ENCODE assay signal across 14 cellular contexts in the genomic region with DNA sequence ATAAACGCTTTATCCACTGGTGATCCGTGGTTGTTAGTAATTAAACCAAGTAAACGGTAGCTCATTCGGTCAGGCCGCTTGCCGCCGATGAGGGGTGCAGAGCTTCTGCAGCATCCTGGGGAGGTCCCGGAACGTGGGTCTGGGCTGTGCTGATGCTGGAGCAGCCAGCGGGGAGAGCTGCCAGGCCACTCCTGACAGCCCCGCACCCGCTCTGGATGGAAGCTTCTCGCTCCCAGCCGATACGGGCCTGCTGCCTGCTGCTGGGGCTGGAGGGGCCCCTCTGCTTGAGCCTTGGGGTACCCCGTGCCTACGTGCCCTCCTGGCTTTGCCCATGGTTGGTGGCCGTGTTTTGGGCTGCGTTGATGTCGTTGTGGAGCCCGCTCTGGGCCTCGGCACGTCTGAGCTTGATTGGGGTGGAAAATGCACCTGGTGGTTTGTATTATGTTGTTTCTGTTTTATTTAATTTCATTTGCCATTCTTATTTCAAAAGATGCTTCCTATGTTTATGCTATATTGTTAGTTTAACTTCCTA. TPM values are rescaled to one million over a fixed set of nuclear protein-coding genes. Genes with fewer than 3 reads are reported as not detected.
DNase-seq lines count a peak whose midpoint lies in the region; ATAC-seq, FAIRE-seq and TF ChIP-seq lines count a peak whose summit lies in the region.
"Had no signal": no experiment of that assay in that cellular context is flagged by ENCODE, and none has a peak within 500 bp of the region (broad histone marks: within the 10 kb centered on the region; RNA-seq: fewer than 3 reads in every experiment).

No MANE protein-coding gene starts in this region.

- 80 to 91% methylated on average over 18 to 19 of the region's 23 CpGs for WGBS in upper lobe of left lung, 2 donors
- WGBS in SK-N-SH (ENCODE audit: low lambda C conversion rate) = 97% methylated on average over 19 of the region's 23 CpGs

- H3K79me2 ChIP-seq in SK-N-SH (ENCODE audit: insufficient read depth) = peaks cover 27% of the 10 kb centered on the region; the same call in 1 of the 2 replicates

- TF ChIP-seq EP300 in upper lobe of left lung (IDR thresholded peaks at IDR 0.05) (no peak), SK-N-SH (IDR thresholded peaks at IDR 0.05; ENCODE audit: borderline replicate concordance in 1 of 2, low read depth in 1 of 2, low read length in 1 of 2) (no peak)

- DNase-seq in activated naive CD8-positive, alpha-beta T cell treated with anti-CD3 and anti-CD28 coated beads, Interleukin-2, amount 10 ng/mL, durations not matched to agents 7 days and 5 days = no peak
- no peak for DNase-seq in activated naive CD8-positive, alpha-beta T cell treated with anti-CD3 and anti-CD28 coated beads for 36 hours
- DNase-seq in activated CD8-positive, alpha-beta T cell treated with anti-CD3 and anti-CD28 coated beads, Interleukin-2, amount 10 ng/mL, durations not matched to agents 7 days and 5 days = no peak
- peak; percentile 41 for DNase-seq in lower lobe of right lung
- peak in 1 of 2 donors; percentile 81 for DNase-seq in upper lobe of left lung
- no peak for DNase-seq in activated effector memory CD4-positive, alpha-beta T cell treated with anti-CD3 and anti-CD28 coated beads, Interleukin-2, amount 50 U/mL, for 16 hours
- DNase-seq in SK-N-SH = no peak
- no peak for DNase-seq in H54 (ENCODE audit: insufficient read length, low spot score)
- DNase-seq: activated CD8-positive, alpha-beta memory T cell treated with anti-CD3 and anti-CD28 coated beads, Interleukin-2, amount 50 U/mL, for 4 hours; OCI-M1; T1000 had no signal

- intact Hi-C loops in lower lobe of right lung (cut with DNase I) = no loop called here

- no peak for FAIRE-seq in H54 (lab: Jason Lieb, UNC)
- FAIRE-seq: endometrium had no signal

- TF ChIP-seq POLR2A in upper lobe of left lung (IDR thresholded peaks at IDR 0.05) (no peak), H54 (IDR thresholded peaks at IDR 0.05; ENCODE audit: low read depth, low read length) (no peak)

- H3K4me3 ChIP-seq in lower lobe of right lung = no peak overlapping the region
- H3K4me3 ChIP-seq in upper lobe of left lung = no peak overlapping the region
- no peak overlapping the region for H3K4me3 ChIP-seq in SK-N-SH (ENCODE audit: low read depth in 2 of 2, low read length in 1 of 2)

- H3K4me1 Mint-ChIP-seq in activated naive CD8-positive, alpha-beta T cell treated with anti-CD3 and anti-CD28 coated beads, Interleukin-2, amount 10 ng/mL, durations not matched to agents 7 days and 5 days = peaks cover 61% of the 10 kb centered on the region
- H3K4me1 Mint-ChIP-seq in activated naive CD8-positive, alpha-beta T cell treated with anti-CD3 and anti-CD28 coated beads for 36 hours = peaks cover 71% of the 10 kb centered on the region
- peaks cover 94% of the 10 kb centered on the region for H3K4me1 Mint-ChIP-seq in activated CD8-positive, alpha-beta T cell treated with anti-CD3 and anti-CD28 coated beads, Interleukin-2, amount 10 ng/mL, durations not matched to agents 7 days and 5 days (ENCODE audit: low read depth)

- no peak overlapping the region for H3K4me3 Mint-ChIP-seq in activated naive CD8-positive, alpha-beta T cell treated with anti-CD3 and anti-CD28 coated beads, Interleukin-2, amount 10 ng/mL, durations not matched to agents 7 days and 5 days
- H3K4me3 Mint-ChIP-seq in activated naive CD8-positive, alpha-beta T cell treated with anti-CD3 and anti-CD28 coated beads for 36 hours = no peak overlapping the region
- H3K4me3 Mint-ChIP-seq in activated CD8-positive, alpha-beta T cell treated with anti-CD3 and anti-CD28 coated beads, Interleukin-2, amount 10 ng/mL, durations not matched to agents 7 days and 5 days = no peak overlapping the region

- peaks cover 85% of the 10 kb centered on the region for H3K4me1 ChIP-seq in lower lobe of right lung
- peaks cover 44 to 94% (median 84%) of the 10 kb centered on the region in 4 donors for H3K4me1 ChIP-seq in upper lobe of left lung
- H3K4me1 ChIP-seq in SK-N-SH (ENCODE audit: control insufficient read depth in 1 of 2, insufficient read depth in 2 of 2, low read depth in 1 of 2, low read length in 1 of 2) = peaks cover 11 to 60% of the 10 kb centered on the region in 2 experiments

- H3K27me3 ChIP-seq in lower lobe of right lung (ENCODE audit: low read depth) (no peaks in the 10 kb centered on the region), upper lobe of left lung (no peaks in the 10 kb centered on the region), SK-N-SH (ENCODE audit: insufficient read depth) (no peaks in the 10 kb centered on the region)

- no peaks in the 10 kb centered on the region for H3K36me3 ChIP-seq in lower lobe of right lung
- no peaks in the 10 kb centered on the region for H3K36me3 ChIP-seq in upper lobe of left lung
- no peaks in the 10 kb centered on the region for H3K36me3 ChIP-seq in SK-N-SH (replicated peaks in 1 of 2; ENCODE audit: control insufficient read depth in 1 of 2, insufficient read depth in 2 of 2, low read length in 1 of 2)

- H3K9me3 ChIP-seq in lower lobe of right lung (no peaks in the 10 kb centered on the region), upper lobe of left lung (no peaks in the 10 kb centered on the region), SK-N-SH (no peaks in the 10 kb centered on the region)

- H3K27ac ChIP-seq in lower lobe of right lung = peak overlapping the region; percentile 70
- H3K27ac ChIP-seq in upper lobe of left lung = peak overlapping the region; percentile 58 to 89 (median 74)
- H3K27ac ChIP-seq in SK-N-SH (ENCODE audit: low read depth in 2 of 2, low read length in 1 of 2) = peak overlapping the region in 1 of 2 experiments; percentile 65; a peak in 2 of 4 replicates
- H3K27ac ChIP-seq: parathyroid adenoma had no signal

- H3K27me3 Mint-ChIP-seq in activated naive CD8-positive, alpha-beta T cell treated with anti-CD3 and anti-CD28 coated beads, Interleukin-2, amount 10 ng/mL, durations not matched to agents 7 days and 5 days = no peaks in the 10 kb centered on the region
- H3K27me3 Mint-ChIP-seq in activated naive CD8-positive, alpha-beta T cell treated with anti-CD3 and anti-CD28 coated beads for 36 hours = no peaks in the 10 kb centered on the region
- no peaks in the 10 kb centered on the region for H3K27me3 Mint-ChIP-seq in activated CD8-positive, alpha-beta T cell treated with anti-CD3 and anti-CD28 coated beads, Interleukin-2, amount 10 ng/mL, durations not matched to agents 7 days and 5 days (ENCODE audit: low read depth)

- H3K36me3 Mint-ChIP-seq in activated naive CD8-positive, alpha-beta T cell treated with anti-CD3 and anti-CD28 coated beads, Interleukin-2, amount 10 ng/mL, durations not matched to agents 7 days and 5 days = peaks cover 23% of the 10 kb centered on the region
- H3K36me3 Mint-ChIP-seq in activated naive CD8-positive, alpha-beta T cell treated with anti-CD3 and anti-CD28 coated beads for 36 hours = peaks cover 25% of the 10 kb centered on the region
- peaks cover 30% of the 10 kb centered on the region for H3K36me3 Mint-ChIP-seq in activated CD8-positive, alpha-beta T cell treated with anti-CD3 and anti-CD28 coated beads, Interleukin-2, amount 10 ng/mL, durations not matched to agents 7 days and 5 days (ENCODE audit: low read depth)

- no peak overlapping the region for H3K9ac ChIP-seq in SK-N-SH
- H3K9ac ChIP-seq: parathyroid adenoma had no signal

- H3F3A ChIP-seq in SK-N-SH (replicated peaks; ENCODE audit: insufficient read depth) = peaks cover 20% of the 10 kb centered on the region

- H3K9me2 ChIP-seq in SK-N-SH = no peaks in the 10 kb centered on the region

- CTCF ChIA-PET in activated CD8-positive, alpha-beta T cell treated with anti-CD3 and anti-CD28 coated beads, Interleukin-2, amount 10 ng/mL, durations not matched to agents 7 days and 5 days (lab: Charles Lee) = interaction anchor here (1.4 kb wide), 1 partner anchor 17 kb away, joined by 5 read pairs; no protein-coding TSS in a partner anchor
- CTCF ChIA-PET in SK-N-SH (lab: Yijun Ruan, JAX) = interaction anchor here (0.7 to 1.6 kb wide), 8 partner anchors 10 to 325 kb away, joined by 3 to 6 read pairs (median 4); no protein-coding TSS in a partner anchor

- POLR2A ChIA-PET in activated naive CD8-positive, alpha-beta T cell treated with anti-CD3 and anti-CD28 coated beads, Interleukin-2, amount 10 ng/mL, durations not matched to agents 7 days and 5 days (lab: Charles Lee) = no interaction called here
- POLR2A ChIA-PET in activated CD8-positive, alpha-beta T cell treated with anti-CD3 and anti-CD28 coated beads, Interleukin-2, amount 10 ng/mL, durations not matched to agents 7 days and 5 days (lab: Charles Lee) = interaction anchor here (0.8 kb wide), 1 partner anchor 319 kb away, joined by 3 read pairs; no protein-coding TSS in a partner anchor
- POLR2A ChIA-PET in SK-N-SH (lab: Yijun Ruan, JAX) = no interaction called here

- no peaks in the 10 kb centered on the region for H4K20me1 ChIP-seq in SK-N-SH (ENCODE audit: insufficient read depth)

- no peak for TF ChIP-seq RAD21 in SK-N-SH (IDR thresholded peaks at IDR 0.05; ENCODE audit: low read length)

- H3K4me2 ChIP-seq in SK-N-SH = no peak overlapping the region

- peak overlapping the region; percentile 49 for H3K27ac Mint-ChIP-seq in activated naive CD8-positive, alpha-beta T cell treated with anti-CD3 and anti-CD28 coated beads, Interleukin-2, amount 10 ng/mL, durations not matched to agents 7 days and 5 days
- no peak overlapping the region for H3K27ac Mint-ChIP-seq in activated naive CD8-positive, alpha-beta T cell treated with anti-CD3 and anti-CD28 coated beads for 36 hours
- peak overlapping the region; percentile 95 for H3K27ac Mint-ChIP-seq in activated CD8-positive, alpha-beta T cell treated with anti-CD3 and anti-CD28 coated beads, Interleukin-2, amount 10 ng/mL, durations not matched to agents 7 days and 5 days

- no peak for ATAC-seq in activated naive CD8-positive, alpha-beta T cell treated with anti-CD3 and anti-CD28 coated beads, Interleukin-2, amount 10 ng/mL, durations not matched to agents 7 days and 5 days (ENCODE audit: low read depth)
- no peak for ATAC-seq in activated CD8-positive, alpha-beta T cell treated with anti-CD3 and anti-CD28 coated beads, Interleukin-2, amount 10 ng/mL, durations not matched to agents 7 days and 5 days
- ATAC-seq in lower lobe of right lung (no peak), upper lobe of left lung (ENCODE audit: low FRiP score in 2 of 2) (no peak)

- no peak overlapping the region for H2AFZ ChIP-seq in SK-N-SH (ENCODE audit: low read depth)
- H2AFZ ChIP-seq: parathyroid adenoma had no signal

- TF ChIP-seq CTCF in lower lobe of right lung (IDR thresholded peaks at IDR 0.05) (no peak), upper lobe of left lung (IDR thresholded peaks at IDR 0.05) (no peak), SK-N-SH (IDR thresholded peaks at IDR 0.05) (no peak)

- no peaks in the 10 kb centered on the region for H3K9me3 Mint-ChIP-seq in activated naive CD8-positive, alpha-beta T cell treated with anti-CD3 and anti-CD28 coated beads, Interleukin-2, amount 10 ng/mL, durations not matched to agents 7 days and 5 days
- no peaks in the 10 kb centered on the region for H3K9me3 Mint-ChIP-seq in activated naive CD8-positive, alpha-beta T cell treated with anti-CD3 and anti-CD28 coated beads for 36 hours
- no peaks in the 10 kb centered on the region for H3K9me3 Mint-ChIP-seq in activated CD8-positive, alpha-beta T cell treated with anti-CD3 and anti-CD28 coated beads, Interleukin-2, amount 10 ng/mL, durations not matched to agents 7 days and 5 days (ENCODE audit: insufficient read depth)

RNA-seq across cellular contexts. Expression of a gene that starts 41.5 kb away (rescaled TPM):
- total RNA-seq in activated naive CD8-positive, alpha-beta T cell treated with anti-CD3 and anti-CD28 coated beads, Interleukin-2, amount 10 ng/mL, durations not matched to agents 7 days and 5 days = not detected
- total RNA-seq in activated naive CD8-positive, alpha-beta T cell treated with anti-CD3 and anti-CD28 coated beads for 36 hours = not detected
- total RNA-seq in activated CD8-positive, alpha-beta T cell treated with anti-CD3 and anti-CD28 coated beads, Interleukin-2, amount 10 ng/mL, durations not matched to agents 7 days and 5 days = not detected
- 4.7 TPM for total RNA-seq in lower lobe of right lung
- total RNA-seq in upper lobe of left lung = 10 to 100 TPM in 2 of 6 donors, 1 to 10 TPM in 4; 2.9 to 14.4 (median 6.9) TPM
- not detected in 2 replicates for polyA plus RNA-seq in SK-N-SH (2012; rRNA removed)
- polyA plus RNA-seq in SK-N-SH (2012; cell fraction: cytosol; rRNA removed) = not detected in 2 replicates
- not detected in 2 replicates for polyA plus RNA-seq in SK-N-SH (2012; cell fraction: nucleus; rRNA removed)
- total RNA-seq: liver had no signal
